In the genomic region with DNA sequence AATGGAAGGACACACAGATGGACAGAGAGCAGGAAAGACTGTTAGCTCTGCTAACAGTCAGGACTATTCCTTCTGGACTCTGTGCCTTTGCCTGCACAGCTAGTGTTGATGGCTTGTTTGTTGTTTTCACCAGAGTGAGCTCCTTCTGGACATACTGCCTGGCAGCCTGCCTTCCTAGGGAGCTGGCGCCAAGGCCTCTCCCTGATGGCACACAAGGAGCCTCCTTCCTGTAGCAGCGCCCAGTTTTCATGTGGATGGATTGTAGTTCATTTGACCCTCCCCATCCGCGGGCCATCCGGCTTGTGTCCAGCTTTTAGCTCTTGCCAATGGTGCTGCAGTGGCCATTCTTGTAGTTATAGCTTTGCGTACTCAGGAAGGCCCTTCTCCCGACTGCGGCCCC, we compare ENCODE assay signal across 12 cellular contexts. TPM values are rescaled to one million over a fixed set of nuclear protein-coding genes. Genes with fewer than 3 reads are reported as not detected.
DNase-seq lines count a peak whose midpoint lies in the region; ATAC-seq and TF ChIP-seq lines count a peak whose summit lies in the region.
"Had no signal": no experiment of that assay in that cellular context is flagged by ENCODE, and none has a peak within 500 bp of the region (broad histone marks: within the 10 kb centered on the region; RNA-seq: fewer than 3 reads in every experiment).

No MANE protein-coding gene starts in this region.

- no peak overlapping the region for H2BK5ac ChIP-seq in IMR-90 (ENCODE audit: low read depth, low read length, poor library complexity, severe bottlenecking)

- peaks cover 5% of the 10 kb centered on the region; the same call in 1 of the 2 replicates for H3K4me1 ChIP-seq in IMR-90 (ENCODE audit: control insufficient read depth, insufficient read depth, low read length)

- H4K91ac ChIP-seq in IMR-90 (ENCODE audit: insufficient read depth, low read depth, low read length): no peak overlapping the region

- ATAC-seq in IMR-90 (ENCODE audit: low read depth): peak; percentile 53
- ATAC-seq: WTC11 had no signal

- H3K79me1 ChIP-seq in IMR-90 (ENCODE audit: low read depth in 1 of 2, low read length in 2 of 2): no peaks in the 10 kb centered on the region

- H4K5ac ChIP-seq in IMR-90 (ENCODE audit: low read depth, low read length): no peak overlapping the region

- no peak overlapping the region for H3K56ac ChIP-seq in IMR-90 (ENCODE audit: extremely low read depth, insufficient read depth, low read length)

- in situ Hi-C loops in IMR-90 (cut with MboI; ENCODE audit: low sequenced_read_pairs): no loop called here

- dilution Hi-C loops in IMR-90 (cut with HindIII; ENCODE audit: low sequenced_read_pairs, unreplicated experiment): no loop called here

- no peak overlapping the region for H2AFZ ChIP-seq in IMR-90 (replicated peaks; ENCODE audit: low read length, poor library complexity)
- H2AFZ ChIP-seq: hepatocyte had no signal

- no peak overlapping the region for H3K14ac ChIP-seq in IMR-90 (replicated peaks; ENCODE audit: low read depth, low read length)

- no peaks in the 10 kb centered on the region for H3K9me1 ChIP-seq in IMR-90 (ENCODE audit: insufficient read depth, low read length)

- H3K9me3 ChIP-seq in IMR-90 (ENCODE audit: control insufficient read depth, insufficient read depth, low read length): no peaks in the 10 kb centered on the region; the same call in 1 of the 2 replicates

- 90% methylated on average over 2 of the region's 8 CpGs; no CpG with 5 or more reads in 1 of the 2 experiments for WGBS in IMR-90 (ENCODE audit: extremely low coverage in 2 of 2, insufficient read length in 1 of 2), 2 experiments

- H3K27me3 Mint-ChIP-seq in immature natural killer cell (ENCODE audit: low read depth in 3 of 3): peaks cover 0 to 7% (median 3%) of the 10 kb centered on the region in 3 donors
- H3K27me3 Mint-ChIP-seq: CD4-positive, alpha-beta T cell had no signal

- H3K4ac ChIP-seq in IMR-90 (ENCODE audit: low read depth, low read length): no peak overlapping the region

- BruUV-seq in IMR-90 (replicated peaks; lab: Mats Ljungman, UMichigan): no TSS peak

- H3K36me3 Mint-ChIP-seq in immature natural killer cell: no peaks in the 10 kb centered on the region
- H3K36me3 Mint-ChIP-seq: WTC11 had no signal

- CTCF ChIA-PET in IMR-90 (lab: Yijun Ruan, JAX): interaction anchor here (0.8 kb wide), 1 partner anchor 11 kb away, joined by 4 read pairs; no protein-coding TSS in a partner anchor

- H3K27me3 ChIP-seq in IMR-90 (ENCODE audit: control insufficient read depth, insufficient read depth, low read length): peaks cover 3% of the 10 kb centered on the region; the same call in 1 of the 2 replicates
- no peaks in the 10 kb centered on the region for H3K27me3 ChIP-seq in dorsolateral prefrontal cortex
- H3K27me3 ChIP-seq: hepatocyte had no signal

- no peak overlapping the region for H3K4me2 ChIP-seq in IMR-90 (ENCODE audit: low read depth, low read length)
- H3K4me2 ChIP-seq: hepatocyte had no signal

- no peak for DNase-seq in IMR-90
- peak; percentile 63 to 93 (median 78) for DNase-seq in dorsolateral prefrontal cortex
- peak; percentile 86 for DNase-seq in pons (ENCODE audit: low spot score)
- no peak for DNase-seq in activated gamma-delta T cell (lab: John Stamatoyannopoulos, UW)
- DNase-seq in immature natural killer cell: no peak
- no peak for DNase-seq in effector CD4-positive, alpha-beta T cell
- DNase-seq: CD4-positive, alpha-beta T cell; NCI-H2107; stimulated activated CD4-positive, alpha-beta T cell treated with anti-CD3 and anti-CD28 coated beads, Interleukin-2, amount 100 ng/mL, for 48 hours had no signal

- no peaks in the 10 kb centered on the region for H3K9me3 Mint-ChIP-seq in immature natural killer cell
- H3K9me3 Mint-ChIP-seq: CD4-positive, alpha-beta T cell; nephron; WTC11 had no signal

- no peak overlapping the region for H3K23ac ChIP-seq in IMR-90 (ENCODE audit: low read depth, low read length)

- H2BK120ac ChIP-seq in IMR-90 (ENCODE audit: low read depth, low read length): no peak overlapping the region

- intact Hi-C loops in IMR-90 (cut with micrococcal nuclease): no loop called here
- intact Hi-C loops in dorsolateral prefrontal cortex (cut with DNase I): no loop called here

- no peaks in the 10 kb centered on the region for H3K4me1 Mint-ChIP-seq in immature natural killer cell
- H3K4me1 Mint-ChIP-seq: nephron had no signal

- H3K4me3 ChIP-seq in IMR-90 (ENCODE audit: insufficient read depth, low read depth, low read length) (no peak overlapping the region), dorsolateral prefrontal cortex (peak overlapping the region in 1 of 59 donors; percentile 19)
- H3K4me3 ChIP-seq: hepatocyte had no signal

- H2BK20ac ChIP-seq in IMR-90 (ENCODE audit: low read depth, low read length): no peak overlapping the region

- no peak overlapping the region for H2AK5ac ChIP-seq in IMR-90 (ENCODE audit: low read depth, low read length)

- no peak for TF ChIP-seq POLR2A in IMR-90 (IDR thresholded peaks at IDR 0.05; ENCODE audit: low read depth, low read length)

- no peak overlapping the region for H2BK15ac ChIP-seq in IMR-90 (ENCODE audit: low read depth, low read length)

- H4K8ac ChIP-seq in IMR-90 (ENCODE audit: low read depth in 2 of 2, low read length in 2 of 2): no peak overlapping the region

- H3K18ac ChIP-seq in IMR-90 (ENCODE audit: low read depth, low read length): no peak overlapping the region

- H3K27ac Mint-ChIP-seq in immature natural killer cell: peak overlapping the region in 1 of 6 donors; percentile 21
- H3K27ac Mint-ChIP-seq: CD4-positive, alpha-beta T cell; nephron; WTC11 had no signal

- TF ChIP-seq RAD21 in IMR-90 (IDR thresholded peaks at IDR 0.05; ENCODE audit: low read length): no peak

- no peak overlapping the region for H3K4me3 Mint-ChIP-seq in immature natural killer cell
- H3K4me3 Mint-ChIP-seq: CD4-positive, alpha-beta T cell; nephron; WTC11 had no signal

- TF ChIP-seq CTCF in IMR-90 (conservative IDR thresholded peaks at IDR 0.05; ENCODE audit: low read depth, low read length) (no peak), dorsolateral prefrontal cortex (IDR thresholded peaks at IDR 0.05 in 54 of 56, conservative IDR thresholded peaks at IDR 0.05 in 2 of 56; ENCODE audit: low read depth in 1 of 56, partially characterized antibody in 56 of 56) (peak in 3 of 56 donors; percentile 10 to 16 (median 14))

- H3K36me3 ChIP-seq in IMR-90 (ENCODE audit: control insufficient read depth, insufficient read depth, low read length): no peaks in the 10 kb centered on the region

- H4K20me1 ChIP-seq in IMR-90 (ENCODE audit: insufficient read depth, low read length): no peaks in the 10 kb centered on the region

- POLR2A ChIA-PET in IMR-90 (lab: Charles Lee; ENCODE audit: unreplicated experiment): no interaction called here

- H2AK9ac ChIP-seq in IMR-90 (replicated peaks; ENCODE audit: low read depth, low read length, poor library complexity): no peak overlapping the region

- H3K9ac ChIP-seq in IMR-90 (ENCODE audit: low read depth, low read length): no peak overlapping the region

- H3K27ac ChIP-seq in IMR-90 (ENCODE audit: insufficient read depth, low read length) (no peak overlapping the region), dorsolateral prefrontal cortex (peak overlapping the region in 20 of 59 donors; percentile 12 to 86 (median 32))
- H3K27ac ChIP-seq: hepatocyte had no signal

TF ChIP-seq in IMR-90, 13 proteins besides CTCF, POLR2A, EP300 and RAD21:
- TF ChIP-seq MXI1 (IDR thresholded peaks at IDR 0.05; ENCODE audit: borderline replicate concordance, low read depth, low read length) (no peak), CHD1 (IDR thresholded peaks at IDR 0.05; ENCODE audit: low read depth, low read length) (no peak), CEBPB (IDR thresholded peaks at IDR 0.05; ENCODE audit: low read depth, low read length) (no peak), BHLHE40 (IDR thresholded peaks at IDR 0.05; ENCODE audit: low read depth, low read length) (no peak), MAZ (IDR thresholded peaks at IDR 0.05; ENCODE audit: borderline replicate concordance, low read depth, low read length) (no peak), FOS (IDR thresholded peaks at IDR 0.05; ENCODE audit: low read depth, low read length) (no peak)
- TF ChIP-seq, protein P1, sequence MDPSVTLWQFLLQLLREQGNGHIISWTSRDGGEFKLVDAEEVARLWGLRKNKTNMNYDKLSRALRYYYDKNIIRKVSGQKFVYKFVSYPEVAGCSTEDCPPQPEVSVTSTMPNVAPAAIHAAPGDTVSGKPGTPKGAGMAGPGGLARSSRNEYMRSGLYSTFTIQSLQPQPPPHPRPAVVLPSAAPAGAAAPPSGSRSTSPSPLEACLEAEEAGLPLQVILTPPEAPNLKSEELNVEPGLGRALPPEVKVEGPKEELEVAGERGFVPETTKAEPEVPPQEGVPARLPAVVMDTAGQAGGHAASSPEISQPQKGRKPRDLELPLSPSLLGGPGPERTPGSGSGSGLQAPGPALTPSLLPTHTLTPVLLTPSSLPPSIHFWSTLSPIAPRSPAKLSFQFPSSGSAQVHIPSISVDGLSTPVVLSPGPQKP (IDR thresholded peaks at IDR 0.05; ENCODE audit: borderline replicate concordance, low read depth, low read length): no peak

RNA-seq across cellular contexts. Expression of a gene that starts 16.6 kb away (rescaled TPM):
- 28.9 and 30.8 TPM in 2 replicates for total RNA-seq in IMR-90 (2012; rRNA removed)
- polyA plus RNA-seq in IMR-90 (2012; rRNA removed): 43.0 and 44.6 TPM in 2 replicates
- 30.9 and 40.0 TPM in 2 replicates for polyA plus RNA-seq in IMR-90 (2012; cell fraction: cytosol; rRNA removed)
- polyA plus RNA-seq in IMR-90 (2012; cell fraction: nucleus; rRNA removed; ENCODE audit: low replicate concordance): 36.1 and 42.1 TPM in 2 replicates
- total RNA-seq in dorsolateral prefrontal cortex: 100 to 1,000 TPM in 90 of 120 experiments, 10 to 100 TPM in 30; 54.7 to 211 (median 113) TPM
- polyA plus RNA-seq in immature natural killer cell: 10 to 100 TPM in 1 of 3 donors, 1 to 10 TPM in 2; 4.1 to 12.5 (median 5.6) TPM

RNA-seq across cellular contexts. Expression of a gene that starts 18.4 kb away (rescaled TPM):
- total RNA-seq in IMR-90 (2012; rRNA removed) (2.5 and 3.6 TPM in 2 replicates), dorsolateral prefrontal cortex (10 to 100 TPM in 101 of 120 experiments, 1 to 10 TPM in 19; 7.2 to 20.6 (median 12.3) TPM)
- polyA plus RNA-seq in IMR-90 (2012; rRNA removed) (4.0 TPM in 2 replicates), immature natural killer cell (1 to 10 TPM in 2 of 3 donors, not detected in 1; 1.8 to 3.7 TPM)
- polyA plus RNA-seq in IMR-90 (2012; cell fraction: cytosol; rRNA removed): 2.3 and 3.7 TPM in 2 replicates
- polyA plus RNA-seq in IMR-90 (2012; cell fraction: nucleus; rRNA removed; ENCODE audit: low replicate concordance): 4.6 and 6.6 TPM in 2 replicates

RNA-seq across cellular contexts. Expression of a gene that starts 21.9 kb away (rescaled TPM):
- total RNA-seq in IMR-90 (2012; rRNA removed): not detected in 2 replicates
- 0.10 TPM in 1 of 2 replicates, not detected in the other for polyA plus RNA-seq in IMR-90 (2012; rRNA removed)
- 0.18 and 0.21 TPM in 2 replicates for polyA plus RNA-seq in IMR-90 (2012; cell fraction: cytosol; rRNA removed)
- not detected in 2 replicates for polyA plus RNA-seq in IMR-90 (2012; cell fraction: nucleus; rRNA removed; ENCODE audit: low replicate concordance)
- total RNA-seq in dorsolateral prefrontal cortex: 10 to 100 TPM in 84 of 120 experiments, 1 to 10 TPM in 36; 3.0 to 22.3 (median 11.9) TPM
- under 1 TPM in 2 of 3 donors, not detected in 1; 0.26 to 0.66 TPM for polyA plus RNA-seq in immature natural killer cell
- total RNA-seq: hepatocyte, WTC11 had no signal

Comparison
In these comparisons a context has a peak if more than half of its experiments do, and no peak if none do; other contexts are left out.
1. DNase-seq: peak in dorsolateral prefrontal cortex (10 of 10) and pons (single experiment); none in IMR-90 (single experiment), activated gamma-delta T cell (single experiment), immature natural killer cell (0 of 3) and effector CD4-positive, alpha-beta T cell (single experiment).